In genomic region chr1:1558591-1558990, GRCh38 we compare ENCODE assay signal across 1 cellular context.
TF ChIP-seq lines count a peak whose summit lies in the region.

No MANE protein-coding gene starts in this region.

TF ChIP-seq in HCT116, 20 proteins besides CTCF, POLR2A, EP300 and RAD21:
- TF ChIP-seq SIN3A (IDR thresholded peaks at IDR 0.05; ENCODE audit: low read depth) (0 out of 2 replicates have a peak, but pooled peaks have one; percentile 3), ZBTB33 (IDR thresholded peaks at IDR 0.05; ENCODE audit: extremely low read depth, insufficient replicate concordance, low read length) (no peak), REST (IDR thresholded peaks at IDR 0.05; ENCODE audit: low read depth) (no peak), EGR1 (IDR thresholded peaks at IDR 0.05; ENCODE audit: low read depth) (no peak), SP1 (IDR thresholded peaks at IDR 0.05; ENCODE audit: low read depth) (no peak), YY1 (IDR thresholded peaks at IDR 0.05; ENCODE audit: extremely low read depth, insufficient replicate concordance, low read depth, low read length) (no peak), FOSL1 (IDR thresholded peaks at IDR 0.05; ENCODE audit: low read depth) (no peak), EZH2 (IDR thresholded peaks at IDR 0.05) (no peak), TCF7L2 (IDR thresholded peaks at IDR 0.05; ENCODE audit: borderline replicate concordance, extremely low read depth, insufficient read depth, insufficient read length) (no peak)
